Comparison of ENCODE assay signal across 1 cellular context in genomic region chr12:57240069-57240921, GRCh38.
TF ChIP-seq lines count a peak whose summit lies in the region.

No MANE protein-coding gene starts in this region.

TF ChIP-seq in HepG2, 621 proteins besides CTCF, POLR2A, EP300 and RAD21 (continued from another document and continues in another):
- TF ChIP-seq PREB (CRISPR knock-in tag; IDR thresholded peaks at IDR 0.05) (no peak), ZNF30 (CRISPR knock-in tag; IDR thresholded peaks at IDR 0.05) (no peak), ZNF761 (CRISPR knock-in tag; conservative IDR thresholded peaks at IDR 0.05) (no peak), KDM2A (CRISPR knock-in tag; IDR thresholded peaks at IDR 0.05; ENCODE audit: borderline replicate concordance, low read depth) (peak; percentile 24; the same call in 1 of the 2 replicates), GRHL1 (CRISPR knock-in tag; conservative IDR thresholded peaks at IDR 0.05) (no peak), THRA (CRISPR knock-in tag; IDR thresholded peaks at IDR 0.05; ENCODE audit: borderline replicate concordance) (no peak), MEF2D (CRISPR knock-in tag; IDR thresholded peaks at IDR 0.05) (no peak), ZNF256 (CRISPR knock-in tag; conservative IDR thresholded peaks at IDR 0.05) (no peak), RBFOX2 (IDR thresholded peaks at IDR 0.05; ENCODE audit: low read depth, low read length) (peak; percentile 65), MTERF4 (CRISPR knock-in tag; IDR thresholded peaks at IDR 0.05) (no peak), ZNF841 (CRISPR knock-in tag; IDR thresholded peaks at IDR 0.05; ENCODE audit: borderline replicate concordance) (no peak), MAFG (CRISPR knock-in tag; IDR thresholded peaks at IDR 0.05) (no peak), STAT5B (CRISPR knock-in tag; IDR thresholded peaks at IDR 0.05) (no peak), ZNF570 (CRISPR knock-in tag; IDR thresholded peaks at IDR 0.05; ENCODE audit: borderline replicate concordance) (no peak), ZNF878 (CRISPR knock-in tag; IDR thresholded peaks at IDR 0.05) (no peak), BORCS8-MEF2B (CRISPR knock-in tag; IDR thresholded peaks at IDR 0.05) (no peak), ZNF609 (CRISPR knock-in tag; IDR thresholded peaks at IDR 0.05; ENCODE audit: borderline replicate concordance) (no peak), ZGPAT (CRISPR knock-in tag; IDR thresholded peaks at IDR 0.05) (0 out of 2 replicates have a peak, but pooled peaks have one; percentile 20), ZNF569 (CRISPR knock-in tag; IDR thresholded peaks at IDR 0.05; ENCODE audit: borderline replicate concordance) (no peak), ZNF383 (CRISPR knock-in tag; IDR thresholded peaks at IDR 0.05; ENCODE audit: borderline replicate concordance) (no peak), ZNF503 (CRISPR knock-in tag; IDR thresholded peaks at IDR 0.05) (no peak), ZNF468 (CRISPR knock-in tag; IDR thresholded peaks at IDR 0.05) (no peak), ZMAT5 (CRISPR knock-in tag; IDR thresholded peaks at IDR 0.05; ENCODE audit: borderline replicate concordance, low read depth) (no peak), PBX3 (CRISPR knock-in tag; IDR thresholded peaks at IDR 0.05; ENCODE audit: borderline replicate concordance) (no peak), ZNF646 (CRISPR knock-in tag; IDR thresholded peaks at IDR 0.05) (no peak), ZBTB7A (CRISPR knock-in tag; IDR thresholded peaks at IDR 0.05) (no peak), PHF20 (CRISPR knock-in tag; IDR thresholded peaks at IDR 0.05) (no peak), PAF1 (CRISPR knock-in tag; IDR thresholded peaks at IDR 0.05) (no peak), SETDB1 (CRISPR knock-in tag; IDR thresholded peaks at IDR 0.05; ENCODE audit: borderline replicate concordance) (no peak), ZIK1 (CRISPR knock-in tag; IDR thresholded peaks at IDR 0.05; ENCODE audit: borderline replicate concordance, low read depth) (no peak), MZF1 (CRISPR knock-in tag; IDR thresholded peaks at IDR 0.05; ENCODE audit: borderline replicate concordance) (no peak), ZNF615 (CRISPR knock-in tag; IDR thresholded peaks at IDR 0.05; ENCODE audit: borderline replicate concordance) (no peak), DNMT1 (CRISPR knock-in tag; IDR thresholded peaks at IDR 0.05) (no peak), GLI4 (CRISPR knock-in tag; IDR thresholded peaks at IDR 0.05; ENCODE audit: borderline replicate concordance) (no peak), GTF2F1 (IDR thresholded peaks at IDR 0.05; ENCODE audit: low read length) (no peak), TEAD3 (CRISPR knock-in tag; optimal IDR thresholded peaks at IDR 0.05; ENCODE audit: borderline replicate concordance) (peak; percentile 11), MAX (IDR thresholded peaks at IDR 0.05) (peak; percentile 52), RARA (CRISPR knock-in tag; IDR thresholded peaks at IDR 0.05) (no peak), ARID2 (CRISPR knock-in tag; IDR thresholded peaks at IDR 0.05; ENCODE audit: borderline replicate concordance) (no peak)
